8 cellular contexts compared by ENCODE assay signal in genomic region chr19:17627161-17627560, GRCh38.
"Had no signal": no experiment of that assay in that cellular context is flagged by ENCODE, and none has a peak within 500 bp of the region (broad histone marks: within the 10 kb centered on the region; RNA-seq: fewer than 3 reads in every experiment).

No MANE protein-coding gene starts in this region.

- H3K36me3 ChIP-seq: HAP-1 had no signal

- ATAC-seq: HCT116 had no signal

- H3K27ac ChIP-seq: GM23248, KMS-11 had no signal

- H3K4me3 ChIP-seq: GM23248, HAP-1 had no signal

- DNase-seq: GM23248, GOT3, H7, IMR-90, KBM-7 had no signal

- H3K9me3 ChIP-seq: HAP-1 had no signal

- H3K4me1 ChIP-seq: HAP-1 had no signal

- H3K9ac ChIP-seq: GM23248, KMS-11 had no signal

- H3K4me2 ChIP-seq: KMS-11 had no signal
